ENCODE assay signal across 8 cellular contexts in genomic region chr12:52879394-52880351, GRCh38. TPM values are rescaled to one million over a fixed set of nuclear protein-coding genes. Genes with fewer than 3 reads are reported as not detected.
DNase-seq lines count a peak whose midpoint lies in the region; ATAC-seq and TF ChIP-seq lines count a peak whose summit lies in the region.

No MANE protein-coding gene starts in this region.

- H3K27me3 ChIP-seq in GM23338 (ENCODE audit: insufficient read depth) = peaks cover 12% of the 10 kb centered on the region
- H3K27me3 ChIP-seq in right atrium auricular region = no peaks in the 10 kb centered on the region

- H3K9me3 Mint-ChIP-seq in GM23338 = no peaks in the 10 kb centered on the region

- H3K36me3 ChIP-seq in GM23338 (ENCODE audit: insufficient read depth) = no peaks in the 10 kb centered on the region
- H3K36me3 ChIP-seq in right atrium auricular region = no peaks in the 10 kb centered on the region

- H3F3A ChIP-seq in GM23338 (replicated peaks; ENCODE audit: low read depth) = no peaks in the 10 kb centered on the region; the same call in 1 of the 2 replicates

- H3K79me2 ChIP-seq in GM23338 (replicated peaks; ENCODE audit: insufficient read depth) = no peaks in the 10 kb centered on the region

- H3K9me3 ChIP-seq in right atrium auricular region = no peaks in the 10 kb centered on the region

- TF ChIP-seq CTCF in GM23338 (conservative IDR thresholded peaks at IDR 0.05; ENCODE audit: low read depth in 2 of 2) (peak; percentile 75 to 92), right atrium auricular region (IDR thresholded peaks at IDR 0.05) (peak; percentile 23 to 86)

- peak overlapping the region; percentile 99 for H2AFZ ChIP-seq in GM23338

- peaks cover 10% of the 10 kb centered on the region for H3K27me3 Mint-ChIP-seq in GM23338 (ENCODE audit: insufficient read depth, low read depth, poor library complexity)

- H3K4me3 ChIP-seq in GM23338 = peak overlapping the region; percentile 61
- H3K4me3 ChIP-seq in right atrium auricular region = peak overlapping the region in 1 of 2 donors; percentile 32

- peak; percentile 87 for ATAC-seq in GM23338
- ATAC-seq in HG02852 (IDR thresholded peaks at IDR 0.05; ENCODE audit: unreplicated experiment) = no peak

- DNase-seq in AML-193 (lab: John Stamatoyannopoulos, UW) = peak; percentile 60 to 68
- peak; percentile 98 for DNase-seq in GM23338 (ENCODE audit: low spot score)
- DNase-seq in NCI-H1930 (lab: John Stamatoyannopoulos, UW) = peak; percentile 84 to 89
- peak; percentile 51 for DNase-seq in T-helper 9 cell
- DNase-seq in anterior cingulate cortex (lab: John Stamatoyannopoulos, UW) = peak in 55 of 58 donors; percentile 21 to 82 (median 62)
- peak; percentile 80 for DNase-seq in right atrium auricular region (ENCODE audit: low spot score)
- DNase-seq in renal cortical epithelial cell (ENCODE audit: low read depth) = peak; percentile 82

- H3K36me3 Mint-ChIP-seq in GM23338 (ENCODE audit: low read depth) = no peaks in the 10 kb centered on the region

- H4K20me1 ChIP-seq in GM23338 (replicated peaks; ENCODE audit: insufficient read depth) = no peaks in the 10 kb centered on the region

- H3K4me3 Mint-ChIP-seq in GM23338 = peak overlapping the region; percentile 66

- peaks cover 20% of the 10 kb centered on the region for H3K4me1 Mint-ChIP-seq in GM23338

- H3K27ac Mint-ChIP-seq in GM23338 = no peak overlapping the region

- no peak overlapping the region for H3K27ac ChIP-seq in GM23338 (ENCODE audit: low read depth)
- no peak overlapping the region for H3K27ac ChIP-seq in right atrium auricular region

- H3K9me2 ChIP-seq in GM23338 (ENCODE audit: insufficient read depth) = no peaks in the 10 kb centered on the region

- H3K4me1 ChIP-seq in GM23338 (ENCODE audit: insufficient read depth) (no peaks in the 10 kb centered on the region), right atrium auricular region (peaks cover 0 to 21% of the 10 kb centered on the region in 2 donors)

- H3K4me2 ChIP-seq in GM23338 = peak overlapping the region; percentile 80

TF ChIP-seq in GM23338, 12 proteins besides CTCF, POLR2A, EP300 and RAD21 (continues in another document):
- no peak for TF ChIP-seq CREB1 (CRISPR knock-in tag; IDR thresholded peaks at IDR 0.05; ENCODE audit: low read depth)
- TF ChIP-seq, protein P1, sequence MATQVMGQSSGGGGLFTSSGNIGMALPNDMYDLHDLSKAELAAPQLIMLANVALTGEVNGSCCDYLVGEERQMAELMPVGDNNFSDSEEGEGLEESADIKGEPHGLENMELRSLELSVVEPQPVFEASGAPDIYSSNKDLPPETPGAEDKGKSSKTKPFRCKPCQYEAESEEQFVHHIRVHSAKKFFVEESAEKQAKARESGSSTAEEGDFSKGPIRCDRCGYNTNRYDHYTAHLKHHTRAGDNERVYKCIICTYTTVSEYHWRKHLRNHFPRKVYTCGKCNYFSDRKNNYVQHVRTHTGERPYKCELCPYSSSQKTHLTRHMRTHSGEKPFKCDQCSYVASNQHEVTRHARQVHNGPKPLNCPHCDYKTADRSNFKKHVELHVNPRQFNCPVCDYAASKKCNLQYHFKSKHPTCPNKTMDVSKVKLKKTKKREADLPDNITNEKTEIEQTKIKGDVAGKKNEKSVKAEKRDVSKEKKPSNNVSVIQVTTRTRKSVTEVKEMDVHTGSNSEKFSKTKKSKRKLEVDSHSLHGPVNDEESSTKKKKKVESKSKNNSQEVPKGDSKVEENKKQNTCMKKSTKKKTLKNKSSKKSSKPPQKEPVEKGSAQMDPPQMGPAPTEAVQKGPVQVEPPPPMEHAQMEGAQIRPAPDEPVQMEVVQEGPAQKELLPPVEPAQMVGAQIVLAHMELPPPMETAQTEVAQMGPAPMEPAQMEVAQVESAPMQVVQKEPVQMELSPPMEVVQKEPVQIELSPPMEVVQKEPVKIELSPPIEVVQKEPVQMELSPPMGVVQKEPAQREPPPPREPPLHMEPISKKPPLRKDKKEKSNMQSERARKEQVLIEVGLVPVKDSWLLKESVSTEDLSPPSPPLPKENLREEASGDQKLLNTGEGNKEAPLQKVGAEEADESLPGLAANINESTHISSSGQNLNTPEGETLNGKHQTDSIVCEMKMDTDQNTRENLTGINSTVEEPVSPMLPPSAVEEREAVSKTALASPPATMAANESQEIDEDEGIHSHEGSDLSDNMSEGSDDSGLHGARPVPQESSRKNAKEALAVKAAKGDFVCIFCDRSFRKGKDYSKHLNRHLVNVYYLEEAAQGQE (IDR thresholded peaks at IDR 0.05; ENCODE audit: unreplicated experiment) = no peak
- no peak for TF ChIP-seq NANOG (IDR thresholded peaks at IDR 0.05; ENCODE audit: borderline replicate concordance)
- TF ChIP-seq, protein P2, sequence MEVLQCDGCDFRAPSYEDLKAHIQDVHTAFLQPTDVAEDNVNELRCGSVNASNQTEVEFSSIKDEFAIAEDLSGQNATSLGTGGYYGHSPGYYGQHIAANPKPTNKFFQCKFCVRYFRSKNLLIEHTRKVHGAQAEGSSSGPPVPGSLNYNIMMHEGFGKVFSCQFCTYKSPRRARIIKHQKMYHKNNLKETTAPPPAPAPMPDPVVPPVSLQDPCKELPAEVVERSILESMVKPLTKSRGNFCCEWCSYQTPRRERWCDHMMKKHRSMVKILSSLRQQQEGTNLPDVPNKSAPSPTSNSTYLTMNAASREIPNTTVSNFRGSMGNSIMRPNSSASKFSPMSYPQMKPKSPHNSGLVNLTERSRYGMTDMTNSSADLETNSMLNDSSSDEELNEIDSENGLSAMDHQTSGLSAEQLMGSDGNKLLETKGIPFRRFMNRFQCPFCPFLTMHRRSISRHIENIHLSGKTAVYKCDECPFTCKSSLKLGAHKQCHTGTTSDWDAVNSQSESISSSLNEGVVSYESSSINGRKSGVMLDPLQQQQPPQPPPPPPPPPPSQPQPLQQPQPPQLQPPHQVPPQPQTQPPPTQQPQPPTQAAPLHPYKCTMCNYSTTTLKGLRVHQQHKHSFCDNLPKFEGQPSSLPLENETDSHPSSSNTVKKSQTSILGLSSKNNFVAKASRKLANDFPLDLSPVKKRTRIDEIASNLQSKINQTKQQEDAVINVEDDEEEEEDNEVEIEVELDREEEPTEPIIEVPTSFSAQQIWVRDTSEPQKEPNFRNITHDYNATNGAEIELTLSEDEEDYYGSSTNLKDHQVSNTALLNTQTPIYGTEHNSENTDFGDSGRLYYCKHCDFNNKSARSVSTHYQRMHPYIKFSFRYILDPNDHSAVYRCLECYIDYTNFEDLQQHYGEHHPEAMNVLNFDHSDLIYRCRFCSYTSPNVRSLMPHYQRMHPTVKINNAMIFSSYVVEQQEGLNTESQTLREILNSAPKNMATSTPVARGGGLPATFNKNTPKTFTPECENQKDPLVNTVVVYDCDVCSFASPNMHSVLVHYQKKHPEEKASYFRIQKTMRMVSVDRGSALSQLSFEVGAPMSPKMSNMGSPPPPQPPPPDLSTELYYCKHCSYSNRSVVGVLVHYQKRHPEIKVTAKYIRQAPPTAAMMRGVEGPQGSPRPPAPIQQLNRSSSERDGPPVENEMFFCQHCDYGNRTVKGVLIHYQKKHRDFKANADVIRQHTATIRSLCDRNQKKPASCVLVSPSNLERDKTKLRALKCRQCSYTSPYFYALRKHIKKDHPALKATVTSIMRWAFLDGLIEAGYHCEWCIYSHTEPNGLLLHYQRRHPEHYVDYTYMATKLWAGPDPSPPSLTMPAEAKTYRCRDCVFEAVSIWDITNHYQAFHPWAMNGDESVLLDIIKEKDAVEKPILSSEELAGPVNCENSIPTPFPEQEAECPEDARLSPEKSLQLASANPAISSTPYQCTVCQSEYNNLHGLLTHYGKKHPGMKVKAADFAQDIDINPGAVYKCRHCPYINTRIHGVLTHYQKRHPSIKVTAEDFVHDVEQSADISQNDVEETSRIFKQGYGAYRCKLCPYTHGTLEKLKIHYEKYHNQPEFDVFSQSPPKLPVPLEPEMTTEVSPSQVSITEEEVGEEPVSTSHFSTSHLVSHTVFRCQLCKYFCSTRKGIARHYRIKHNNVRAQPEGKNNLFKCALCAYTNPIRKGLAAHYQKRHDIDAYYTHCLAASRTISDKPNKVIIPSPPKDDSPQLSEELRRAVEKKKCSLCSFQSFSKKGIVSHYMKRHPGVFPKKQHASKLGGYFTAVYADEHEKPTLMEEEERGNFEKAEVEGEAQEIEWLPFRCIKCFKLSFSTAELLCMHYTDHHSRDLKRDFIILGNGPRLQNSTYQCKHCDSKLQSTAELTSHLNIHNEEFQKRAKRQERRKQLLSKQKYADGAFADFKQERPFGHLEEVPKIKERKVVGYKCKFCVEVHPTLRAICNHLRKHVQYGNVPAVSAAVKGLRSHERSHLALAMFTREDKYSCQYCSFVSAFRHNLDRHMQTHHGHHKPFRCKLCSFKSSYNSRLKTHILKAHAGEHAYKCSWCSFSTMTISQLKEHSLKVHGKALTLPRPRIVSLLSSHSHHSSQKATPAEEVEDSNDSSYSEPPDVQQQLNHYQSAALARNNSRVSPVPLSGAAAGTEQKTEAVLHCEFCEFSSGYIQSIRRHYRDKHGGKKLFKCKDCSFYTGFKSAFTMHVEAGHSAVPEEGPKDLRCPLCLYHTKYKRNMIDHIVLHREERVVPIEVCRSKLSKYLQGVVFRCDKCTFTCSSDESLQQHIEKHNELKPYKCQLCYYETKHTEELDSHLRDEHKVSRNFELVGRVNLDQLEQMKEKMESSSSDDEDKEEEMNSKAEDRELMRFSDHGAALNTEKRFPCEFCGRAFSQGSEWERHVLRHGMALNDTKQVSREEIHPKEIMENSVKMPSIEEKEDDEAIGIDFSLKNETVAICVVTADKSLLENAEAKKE (CRISPR knock-in tag; IDR thresholded peaks at IDR 0.05) = no peak
- no peak for TF ChIP-seq STAT1 (IDR thresholded peaks at IDR 0.05; ENCODE audit: unreplicated experiment)

RNA-seq across cellular contexts. Expression of gene KRT8, which starts 25.2 kb away (rescaled TPM):
- total RNA-seq in GM23338 (2014; rRNA removed; shearing (Covaris generic)) = 250 and 264 TPM in 2 replicates
- 322 and 338 TPM in 2 replicates for polyA plus RNA-seq in GM23338 (2016; fragmentation: Nextera tagmentation; extraction: Ambion mirVana)
- total RNA-seq in right atrium auricular region (100 to 1,000 TPM; 199 to 271 TPM), renal cortical epithelial cell (390 and 919 TPM in 2 replicates)

RNA-seq across cellular contexts. Expression of gene KRT78, which starts 30.9 kb away (rescaled TPM):
- total RNA-seq in GM23338 (2014; rRNA removed; shearing (Covaris generic)) = not detected in 2 replicates
- not detected in 2 replicates for polyA plus RNA-seq in GM23338 (2016; fragmentation: Nextera tagmentation; extraction: Ambion mirVana)
- not detected for total RNA-seq in right atrium auricular region
- total RNA-seq in renal cortical epithelial cell = not detected in 2 replicates

RNA-seq across cellular contexts. Expression of gene KRT79, which starts 45.6 kb away (rescaled TPM):
- 0.21 TPM in 1 of 2 replicates, not detected in the other for total RNA-seq in GM23338 (2014; rRNA removed; shearing (Covaris generic))
- not detected in 2 replicates for polyA plus RNA-seq in GM23338 (2016; fragmentation: Nextera tagmentation; extraction: Ambion mirVana)
- total RNA-seq in right atrium auricular region = not detected
- not detected in 2 replicates for total RNA-seq in renal cortical epithelial cell
